Comparison of ENCODE assay signal across 26 cellular contexts in the genomic region with DNA sequence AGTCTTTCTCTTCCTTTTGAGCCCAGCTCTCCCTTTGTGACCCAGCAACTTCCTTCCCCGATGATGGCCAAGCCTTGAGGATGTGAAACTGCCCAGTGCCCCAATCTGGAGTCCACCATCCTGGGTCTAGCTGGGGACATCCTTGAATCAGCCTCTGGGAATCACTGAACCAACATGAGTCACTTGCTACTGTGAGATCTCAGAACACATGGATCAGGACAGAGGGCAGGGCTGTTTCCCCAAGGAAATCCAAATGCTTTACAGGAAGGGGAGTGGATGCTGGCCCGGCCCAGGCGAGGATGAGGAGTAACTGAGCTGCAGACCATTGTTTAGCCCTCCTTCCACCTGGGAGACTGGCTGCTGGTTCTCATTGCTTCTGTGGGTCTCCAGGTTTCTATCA.
DNase-seq lines count a peak whose midpoint lies in the region; ATAC-seq and TF ChIP-seq lines count a peak whose summit lies in the region.
"Had no signal": no experiment of that assay in that cellular context is flagged by ENCODE, and none has a peak within 500 bp of the region (broad histone marks: within the 10 kb centered on the region; RNA-seq: fewer than 3 reads in every experiment).

No MANE protein-coding gene starts in this region.

- H3K9ac ChIP-seq in subcutaneous abdominal adipose tissue (ENCODE audit: low read length in 5 of 5): no peak overlapping the region

- DNase-seq in CD1c-positive myeloid dendritic cell (ENCODE audit: extremely low spot score) (peak; percentile 2), body of pancreas (no peak), left ventricle myocardium superior (no peak)
- DNase-seq in activated CD4-positive, CD25-positive, alpha-beta regulatory T cell treated with anti-CD3 and anti-CD28 coated beads, Interleukin-2, amount 50 U/mL, for 72 hours: no peak
- DNase-seq: C1 segment of cervical spinal cord; Caco-2; CD8-positive, alpha-beta T cell; DMS79; EL; GDM1; Kasumi-1; NCI-H1105; NCI-H2029; NCI-H446 treated with DMSO at 0.1 percent for 48 hours; NCI-H526; NCI-H82; NK-92 treated with Interleukin-12 subunit alpha and Interleukin-12 subunit beta, amount 100 ng/mL, for 24 hours; PC-3 had no signal

- intact Hi-C loops in body of pancreas (cut with DNase I): no loop called here
- intact Hi-C loops in left ventricle myocardium superior (cut with micrococcal nuclease): no loop called here

- H3K27me3 ChIP-seq in body of pancreas (no peaks in the 10 kb centered on the region), subcutaneous abdominal adipose tissue (ENCODE audit: control insufficient read depth in 5 of 5, insufficient read depth in 4 of 5, low read length in 5 of 5) (no peaks in the 10 kb centered on the region)

- no peak for TF ChIP-seq CTCF in body of pancreas (IDR thresholded peaks at IDR 0.05)

- no peaks in the 10 kb centered on the region for H3K36me3 ChIP-seq in body of pancreas (replicated peaks in 1 of 2; ENCODE audit: insufficient read depth in 1 of 2, low read depth in 2 of 2)
- H3K36me3 ChIP-seq in subcutaneous abdominal adipose tissue (ENCODE audit: control insufficient read depth in 5 of 5, insufficient read depth in 5 of 5, low read length in 5 of 5): no peaks in the 10 kb centered on the region

- no peak overlapping the region for H3K27ac ChIP-seq in body of pancreas
- H3K27ac ChIP-seq in subcutaneous abdominal adipose tissue (ENCODE audit: low read depth, low read length): peak overlapping the region; percentile 16
- H3K27ac ChIP-seq: A549 had no signal

- H3K4me3 ChIP-seq in body of pancreas (no peak overlapping the region), subcutaneous abdominal adipose tissue (ENCODE audit: low read depth in 1 of 5, low read length in 5 of 5) (no peak overlapping the region)
- H3K4me3 ChIP-seq: A549, GM12878, K562 had no signal

- no peak for TF ChIP-seq POLR2A in body of pancreas (IDR thresholded peaks at IDR 0.05)

- H3K9me3 ChIP-seq in body of pancreas (no peaks in the 10 kb centered on the region), subcutaneous abdominal adipose tissue (ENCODE audit: control insufficient read depth in 5 of 5, low read length in 5 of 5) (no peaks in the 10 kb centered on the region)
- H3K9me3 ChIP-seq: A549, Caco-2 had no signal

- WGBS in body of pancreas, 2 donors: 81 to 82% methylated on average over 3 of the region's 3 CpGs

- peak; percentile 18 for ATAC-seq in body of pancreas
- ATAC-seq in left ventricle myocardium superior: peak; percentile 75
- no peak for ATAC-seq in HG02973 (IDR thresholded peaks at IDR 0.05; ENCODE audit: unreplicated experiment)
- no peak for ATAC-seq in HG03045 (IDR thresholded peaks at IDR 0.05; ENCODE audit: unreplicated experiment)
- ATAC-seq: A549; CD8-positive, alpha-beta T cell; GM12878; HCT116; HepG2; K562; PC-3 had no signal

- H3K4me1 ChIP-seq in body of pancreas: no peaks in the 10 kb centered on the region
- H3K4me1 ChIP-seq in subcutaneous abdominal adipose tissue (ENCODE audit: control insufficient read depth in 5 of 5, insufficient read depth in 5 of 5, low read length in 5 of 5): peaks cover 0 to 28% (median 0%) of the 10 kb centered on the region in 5 donors
- H3K4me1 ChIP-seq: A549 had no signal

Comparison
In these comparisons a context has a peak if more than half of its experiments do, and no peak if none do; other contexts are left out.
1. ATAC-seq: peak in body of pancreas (single experiment) and left ventricle myocardium superior (single experiment); none in HG02973 (single experiment) and HG03045 (single experiment).